16 cellular contexts compared by ENCODE assay signal in the genomic region with DNA sequence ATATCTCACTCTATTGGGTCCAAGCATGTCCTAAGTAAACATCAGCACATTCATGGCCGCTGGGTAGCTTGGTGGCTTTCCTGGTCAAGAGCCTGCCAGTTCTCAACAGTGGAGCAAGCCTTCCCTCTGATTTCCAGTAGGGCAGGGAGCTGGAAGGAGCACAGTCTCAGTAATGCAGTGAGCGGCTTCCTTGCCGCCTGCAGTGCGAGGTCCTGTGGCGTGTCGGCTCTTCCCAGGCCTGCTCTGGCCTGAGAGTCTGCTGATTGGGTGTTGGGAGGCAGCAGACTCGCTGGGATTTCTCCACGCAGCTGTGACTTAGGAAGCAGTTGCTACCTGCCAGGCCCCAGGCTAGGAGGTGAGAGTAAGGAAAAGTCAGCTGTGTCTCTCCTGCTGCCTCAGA. TPM values are rescaled to one million over a fixed set of nuclear protein-coding genes. Genes with fewer than 3 reads are reported as not detected.
A peak's percentile ranks its signal among the peaks of the same experiment; 100 is the strongest.
DNase-seq lines count a peak whose midpoint lies in the region; ATAC-seq and TF ChIP-seq lines count a peak whose summit lies in the region.
"Had no signal": no experiment of that assay in that cellular context is flagged by ENCODE, and none has a peak within 500 bp of the region (broad histone marks: within the 10 kb centered on the region; RNA-seq: fewer than 3 reads in every experiment).

No MANE protein-coding gene starts in this region.

- no peak overlapping the region for H3K27ac ChIP-seq in endodermal cell (ENCODE audit: low read depth, low read length)

- no peak for ATAC-seq in activated T-cell treated with anti-CD3 and anti-CD28 coated beads, Interleukin-2, amount 50 U/mL, for 72 hours (replicated peaks in 1 of 2)
- ATAC-seq in activated T-cell treated with anti-CD3 and anti-CD28 coated beads, Interleukin-2, amount 50 U/mL, for 4 hours: no peak
- no peak for ATAC-seq in activated CD8-positive, alpha-beta T cell treated with anti-CD3 and anti-CD28 coated beads for 36 hours
- ATAC-seq: CD8-positive, alpha-beta T cell; GM23338 had no signal

- H3K4me3 Mint-ChIP-seq in activated T-cell treated with anti-CD3 and anti-CD28 coated beads, Interleukin-2, amount 50 U/mL, for 72 hours: no peak overlapping the region
- H3K4me3 Mint-ChIP-seq in activated T-cell treated with anti-CD3 and anti-CD28 coated beads, Interleukin-2, amount 50 U/mL, for 4 hours: no peak overlapping the region
- no peak overlapping the region for H3K4me3 Mint-ChIP-seq in activated CD8-positive, alpha-beta T cell treated with anti-CD3 and anti-CD28 coated beads for 36 hours
- H3K4me3 Mint-ChIP-seq in endodermal cell (no peak overlapping the region), progenitor cell of endocrine pancreas (ENCODE audit: low read depth) (no peak overlapping the region)
- H3K4me3 Mint-ChIP-seq: CD14-positive monocyte; CD8-positive, alpha-beta T cell; GM23338 had no signal

- H3K4me1 Mint-ChIP-seq in activated T-cell treated with anti-CD3 and anti-CD28 coated beads, Interleukin-2, amount 50 U/mL, for 72 hours (ENCODE audit: low read depth): peaks cover 12% of the 10 kb centered on the region
- H3K4me1 Mint-ChIP-seq in activated T-cell treated with anti-CD3 and anti-CD28 coated beads, Interleukin-2, amount 50 U/mL, for 4 hours (ENCODE audit: low read depth): no peaks in the 10 kb centered on the region
- no peaks in the 10 kb centered on the region for H3K4me1 Mint-ChIP-seq in activated CD8-positive, alpha-beta T cell treated with anti-CD3 and anti-CD28 coated beads for 36 hours (ENCODE audit: low read depth)
- H3K4me1 Mint-ChIP-seq in endodermal cell (no peaks in the 10 kb centered on the region), progenitor cell of endocrine pancreas (ENCODE audit: low read depth) (no peaks in the 10 kb centered on the region)
- H3K4me1 Mint-ChIP-seq: CD14-positive monocyte, GM23338 had no signal

- TF ChIP-seq CTCF in activated CD8-positive, alpha-beta T cell treated with anti-CD3 and anti-CD28 coated beads for 36 hours (IDR thresholded peaks at IDR 0.05): no peak
- TF ChIP-seq CTCF in endodermal cell (conservative IDR thresholded peaks at IDR 0.05) (no peak), progenitor cell of endocrine pancreas (IDR thresholded peaks at IDR 0.05; ENCODE audit: unreplicated experiment) (no peak)

- intact Hi-C loops in activated CD8-positive, alpha-beta T cell treated with anti-CD3 and anti-CD28 coated beads for 36 hours (cut with micrococcal nuclease): no loop called here

- no peaks in the 10 kb centered on the region for H3K9me3 Mint-ChIP-seq in activated T-cell treated with anti-CD3 and anti-CD28 coated beads, Interleukin-2, amount 50 U/mL, for 72 hours
- H3K9me3 Mint-ChIP-seq in activated T-cell treated with anti-CD3 and anti-CD28 coated beads, Interleukin-2, amount 50 U/mL, for 4 hours: no peaks in the 10 kb centered on the region
- H3K9me3 Mint-ChIP-seq in activated CD8-positive, alpha-beta T cell treated with anti-CD3 and anti-CD28 coated beads for 36 hours: no peaks in the 10 kb centered on the region
- no peaks in the 10 kb centered on the region for H3K9me3 Mint-ChIP-seq in endodermal cell
- H3K9me3 Mint-ChIP-seq in progenitor cell of endocrine pancreas (ENCODE audit: low read depth): no peaks in the 10 kb centered on the region
- H3K9me3 Mint-ChIP-seq: CD14-positive monocyte; CD8-positive, alpha-beta T cell; GM23338 had no signal

- H3K27me3 ChIP-seq in endodermal cell (ENCODE audit: control insufficient read depth, insufficient read depth, low read length, poor library complexity, severe bottlenecking): no peaks in the 10 kb centered on the region

- H3K4me3 ChIP-seq in endodermal cell (ENCODE audit: low read length): no peak overlapping the region
- H3K4me3 ChIP-seq: GM23338 had no signal

- peaks cover 8 to 17% of the 10 kb centered on the region in 2 donors for H3K36me3 Mint-ChIP-seq in activated T-cell treated with anti-CD3 and anti-CD28 coated beads, Interleukin-2, amount 50 U/mL, for 72 hours (ENCODE audit: insufficient read depth in 2 of 2)
- H3K36me3 Mint-ChIP-seq in activated T-cell treated with anti-CD3 and anti-CD28 coated beads, Interleukin-2, amount 50 U/mL, for 4 hours (ENCODE audit: insufficient read depth): peaks cover 36% of the 10 kb centered on the region
- peaks cover 31% of the 10 kb centered on the region for H3K36me3 Mint-ChIP-seq in activated CD8-positive, alpha-beta T cell treated with anti-CD3 and anti-CD28 coated beads for 36 hours (ENCODE audit: low read depth)
- H3K36me3 Mint-ChIP-seq in endodermal cell (ENCODE audit: low read depth) (peaks cover 73% of the 10 kb centered on the region), progenitor cell of endocrine pancreas (ENCODE audit: insufficient read depth) (peaks cover 25% of the 10 kb centered on the region)

- no peak overlapping the region for H3K9ac ChIP-seq in endodermal cell (ENCODE audit: extremely low read depth, low read length, poor library complexity, severe bottlenecking)

- peak overlapping the region; percentile 1 for H3K27ac Mint-ChIP-seq in activated T-cell treated with anti-CD3 and anti-CD28 coated beads, Interleukin-2, amount 50 U/mL, for 72 hours
- H3K27ac Mint-ChIP-seq in activated CD8-positive, alpha-beta T cell treated with anti-CD3 and anti-CD28 coated beads for 36 hours: peak overlapping the region; percentile 31
- peak overlapping the region; percentile 8 for H3K27ac Mint-ChIP-seq in endodermal cell
- H3K27ac Mint-ChIP-seq in progenitor cell of endocrine pancreas: peak overlapping the region; percentile 73
- H3K27ac Mint-ChIP-seq: CD14-positive monocyte; CD8-positive, alpha-beta T cell; GM23338 had no signal

- no peaks in the 10 kb centered on the region for H3K27me3 Mint-ChIP-seq in activated T-cell treated with anti-CD3 and anti-CD28 coated beads, Interleukin-2, amount 50 U/mL, for 72 hours (ENCODE audit: low read depth)
- H3K27me3 Mint-ChIP-seq in activated T-cell treated with anti-CD3 and anti-CD28 coated beads, Interleukin-2, amount 50 U/mL, for 4 hours (ENCODE audit: low read depth): no peaks in the 10 kb centered on the region
- H3K27me3 Mint-ChIP-seq in activated CD8-positive, alpha-beta T cell treated with anti-CD3 and anti-CD28 coated beads for 36 hours: no peaks in the 10 kb centered on the region
- H3K27me3 Mint-ChIP-seq in endodermal cell (ENCODE audit: insufficient read depth) (no peaks in the 10 kb centered on the region), progenitor cell of endocrine pancreas (no peaks in the 10 kb centered on the region)

- 94 to 100% methylated on average over 3 to 8 of the region's 8 CpGs for WGBS in endodermal cell (ENCODE audit: insufficient coverage in 1 of 2, insufficient read length in 1 of 2), 2 experiments

- H3K9me3 ChIP-seq in endodermal cell (ENCODE audit: control insufficient read depth, low read length): no peaks in the 10 kb centered on the region

- DNase-seq in activated T-cell treated with anti-CD3 and anti-CD28 coated beads, Interleukin-2, amount 50 U/mL, for 72 hours: no peak
- DNase-seq in activated T-cell treated with anti-CD3 and anti-CD28 coated beads, Interleukin-2, amount 50 U/mL, for 4 hours: no peak
- DNase-seq in activated CD8-positive, alpha-beta T cell treated with anti-CD3 and anti-CD28 coated beads for 36 hours: no peak
- DNase-seq in endodermal cell: no peak
- no peak for DNase-seq in progenitor cell of endocrine pancreas (ENCODE audit: low spot score, unreplicated experiment)
- DNase-seq in AG20443 (ENCODE audit: low spot score): no peak
- DNase-seq in amniotic stem cell (lab: John Stamatoyannopoulos, UW): no peak
- no peak for DNase-seq in NCI-H2196 (lab: John Stamatoyannopoulos, UW; ENCODE audit: unreplicated experiment)
- DNase-seq: CD8-positive, alpha-beta T cell; COR-L47; DMS153; DND-41; GDM1; H7 had no signal

- CTCF ChIA-PET in activated CD8-positive, alpha-beta T cell treated with anti-CD3 and anti-CD28 coated beads for 36 hours (lab: Charles Lee): interaction anchor here (1.2 to 1.3 kb wide), 2 partner anchors 8 to 165 kb away, joined by 4 to 8 read pairs; no protein-coding TSS in a partner anchor

- POLR2A ChIA-PET in activated CD8-positive, alpha-beta T cell treated with anti-CD3 and anti-CD28 coated beads for 36 hours (lab: Charles Lee): interaction anchor here (1.3 kb wide), 1 partner anchor 8 kb away, joined by 4 read pairs; no protein-coding TSS in a partner anchor

- no peaks in the 10 kb centered on the region for H3K4me1 ChIP-seq in endodermal cell (ENCODE audit: control insufficient read depth, insufficient read depth, low read length)

- H3K36me3 ChIP-seq in endodermal cell (ENCODE audit: control insufficient read depth, insufficient read depth, low read length): peaks cover 85% of the 10 kb centered on the region

RNA-seq across cellular contexts. Expression of gene SPTAN1, which starts 51.3 kb away (rescaled TPM):
- total RNA-seq in activated T-cell treated with anti-CD3 and anti-CD28 coated beads, Interleukin-2, amount 50 U/mL, for 72 hours: 100 to 1,000 TPM; 289 to 304 TPM
- 100 to 1,000 TPM; 110 to 132 (median 118) TPM for total RNA-seq in activated T-cell treated with anti-CD3 and anti-CD28 coated beads, Interleukin-2, amount 50 U/mL, for 4 hours
- total RNA-seq in activated CD8-positive, alpha-beta T cell treated with anti-CD3 and anti-CD28 coated beads for 36 hours: 100 to 1,000 TPM; 178 to 183 TPM
- 100 to 1,000 TPM; 309 to 319 TPM for total RNA-seq in endodermal cell
- 190 TPM for polyA plus RNA-seq in endodermal cell (2013, experiment 1 of 2)
- polyA plus RNA-seq in endodermal cell (2013, experiment 2 of 2): 174 TPM
- total RNA-seq in progenitor cell of endocrine pancreas: 448 and 450 TPM in 2 replicates

RNA-seq across cellular contexts. Expression of gene DYNC2I2, which starts 53.0 kb away (rescaled TPM):
- total RNA-seq in activated T-cell treated with anti-CD3 and anti-CD28 coated beads, Interleukin-2, amount 50 U/mL, for 72 hours: 10 to 100 TPM; 27.1 to 31.2 TPM
- 10 to 100 TPM; 27.4 to 37.4 (median 32.0) TPM for total RNA-seq in activated T-cell treated with anti-CD3 and anti-CD28 coated beads, Interleukin-2, amount 50 U/mL, for 4 hours
- total RNA-seq in activated CD8-positive, alpha-beta T cell treated with anti-CD3 and anti-CD28 coated beads for 36 hours: 10 to 100 TPM; 24.3 to 25.6 TPM
- 100 to 1,000 TPM in 1 of 2 donors, 10 to 100 TPM in 1; 87.8 to 119 TPM for total RNA-seq in endodermal cell
- polyA plus RNA-seq in endodermal cell (2013, experiment 1 of 2): 83.9 TPM
- 77.9 TPM for polyA plus RNA-seq in endodermal cell (2013, experiment 2 of 2)
- total RNA-seq in progenitor cell of endocrine pancreas: 83.4 and 85.4 TPM in 2 replicates

Comparison
In these comparisons a context has a peak if more than half of its experiments do, and no peak if none do; other contexts are left out.
1. H3K27ac Mint-ChIP-seq: peak in every context shown above with its lines; median percentile 73 in progenitor cell of endocrine pancreas; 31 in activated CD8-positive, alpha-beta T cell treated with anti-CD3 and anti-CD28 coated beads for 36 hours; 8 in endodermal cell; 1 in activated T-cell treated with anti-CD3 and anti-CD28 coated beads, Interleukin-2, amount 50 U/mL, for 72 hours.